In genomic region chr19:6057651-6058365, GRCh38 we compare ENCODE assay signal across 11 cellular contexts. TPM values are rescaled to one million over a fixed set of nuclear protein-coding genes. Genes with fewer than 3 reads are reported as not detected.
DNase-seq lines count a peak whose midpoint lies in the region; ATAC-seq, FAIRE-seq and TF ChIP-seq lines count a peak whose summit lies in the region.
"Had no signal": no experiment of that assay in that cellular context is flagged by ENCODE, and none has a peak within 500 bp of the region (broad histone marks: within the 10 kb centered on the region; RNA-seq: fewer than 3 reads in every experiment).

No MANE protein-coding gene starts in this region.

- no peak overlapping the region for H3K23ac ChIP-seq in trophoblast cell (ENCODE audit: low read length)

- peak in 1 of 2 experiments; percentile 63; a peak in 2 of 6 replicates for ATAC-seq in A549
- no peak for ATAC-seq in HG02623 (IDR thresholded peaks at IDR 0.05; ENCODE audit: unreplicated experiment)
- ATAC-seq: naive thymus-derived CD8-positive, alpha-beta T cell had no signal

- no peak overlapping the region for H2BK5ac ChIP-seq in trophoblast cell (ENCODE audit: low read depth, low read length, poor library complexity)

- H3K4me3 ChIP-seq in A549 (no peak overlapping the region), fibroblast of lung (replicated peaks in 1 of 4; ENCODE audit: control extremely low read depth in 1 of 4, insufficient read depth in 1 of 4, low read depth in 3 of 4, low read length in 4 of 4) (no peak overlapping the region), trophoblast cell (ENCODE audit: low read depth, low read length) (no peak overlapping the region)
- H3K4me3 ChIP-seq: HAP-1 had no signal

- no peak for DNase-seq in A549 (ENCODE audit: low read depth in 1 of 2, low spot score in 1 of 2)
- no peak for DNase-seq in RWPE1 (ENCODE audit: low spot score)
- DNase-seq in fibroblast of lung (ENCODE audit: low read depth in 2 of 2): no peak
- DNase-seq in trophoblast cell: no peak
- DNase-seq in HPDE6-E6E7 (ENCODE audit: extremely low spot score): no peak
- DNase-seq in H54 (ENCODE audit: insufficient read length, low spot score): no peak
- DNase-seq in NCI-H128 (lab: John Stamatoyannopoulos, UW; ENCODE audit: unreplicated experiment): no peak
- DNase-seq: activated naive CD8-positive, alpha-beta T cell treated with anti-CD3 and anti-CD28 coated beads, Interleukin-2, amount 10 ng/mL, durations not matched to agents 7 days and 5 days; naive thymus-derived CD8-positive, alpha-beta T cell had no signal

- TF ChIP-seq CTCF in A549 (IDR thresholded peaks at IDR 0.05) (no peak), RWPE1 (conservative IDR thresholded peaks at IDR 0.05; ENCODE audit: low read depth) (no peak; the same call in 1 of the 2 replicates), fibroblast of lung (conservative IDR thresholded peaks at IDR 0.05 in 1 of 2, IDR thresholded peaks at IDR 0.05 in 1 of 2; ENCODE audit: low read depth in 1 of 2, low read length in 2 of 2) (no peak)

- H3K18ac ChIP-seq in trophoblast cell (ENCODE audit: low read length): peak overlapping the region; percentile 46

- H3K9ac ChIP-seq in fibroblast of lung (ENCODE audit: insufficient read depth, low read length) (peak overlapping the region; percentile 16), trophoblast cell (ENCODE audit: low read length) (no peak overlapping the region)

- H3K79me2 ChIP-seq in fibroblast of lung (ENCODE audit: control insufficient read depth, insufficient read depth, low read length) (no peaks in the 10 kb centered on the region), trophoblast cell (ENCODE audit: control insufficient read depth, insufficient read depth, low read length, poor library complexity) (no peaks in the 10 kb centered on the region)

- H3K9me3 ChIP-seq in A549 (no peaks in the 10 kb centered on the region), fibroblast of lung (ENCODE audit: control insufficient read depth, insufficient read depth, low read depth, low read length) (no peaks in the 10 kb centered on the region), trophoblast cell (ENCODE audit: insufficient read depth, low read depth, low read length) (peaks cover 4% of the 10 kb centered on the region)
- H3K9me3 ChIP-seq: HAP-1 had no signal

- H3K4me2 ChIP-seq in A549 (peak overlapping the region; percentile 60), fibroblast of lung (ENCODE audit: extremely low read depth, insufficient read depth, low read length) (peak overlapping the region; percentile 28), trophoblast cell (ENCODE audit: low read length) (no peak overlapping the region)

- no peak for FAIRE-seq in A549 (lab: Jason Lieb, UNC)
- FAIRE-seq in H54 (lab: Jason Lieb, UNC): no peak

- peak overlapping the region; percentile 44 to 75 for H3K27ac ChIP-seq in A549
- peak overlapping the region; percentile 100 for H3K27ac ChIP-seq in RWPE1
- H3K27ac ChIP-seq in fibroblast of lung (ENCODE audit: insufficient read depth, low read length): peak overlapping the region; percentile 97
- no peak overlapping the region for H3K27ac ChIP-seq in trophoblast cell (ENCODE audit: low read depth, low read length)

- H3K27me3 ChIP-seq in fibroblast of lung (ENCODE audit: control insufficient read depth, insufficient read depth, low read length) (no peaks in the 10 kb centered on the region), trophoblast cell (ENCODE audit: insufficient read depth, low read length) (no peaks in the 10 kb centered on the region)

- TF ChIP-seq POLR2A in A549 (IDR thresholded peaks at IDR 0.05; ENCODE audit: low read length) (no peak), H54 (IDR thresholded peaks at IDR 0.05; ENCODE audit: low read depth, low read length) (no peak)

- no peak for TF ChIP-seq RAD21 in A549 (conservative IDR thresholded peaks at IDR 0.05 in 1 of 2, IDR thresholded peaks at IDR 0.05 in 1 of 2)

- H3K36me3 ChIP-seq in fibroblast of lung (ENCODE audit: control insufficient read depth, insufficient read depth, low read length) (no peaks in the 10 kb centered on the region), trophoblast cell (ENCODE audit: control insufficient read depth in 1 of 2, insufficient read depth in 2 of 2, low read length in 2 of 2) (no peaks in the 10 kb centered on the region)
- H3K36me3 ChIP-seq: HAP-1 had no signal

- H2AFZ ChIP-seq in fibroblast of lung (ENCODE audit: low read length) (no peak overlapping the region), trophoblast cell (ENCODE audit: insufficient read depth, low read length, poor library complexity) (no peak overlapping the region)

- no peak overlapping the region for H4K12ac ChIP-seq in trophoblast cell (ENCODE audit: low read depth, low read length)

- no peak overlapping the region for H2AK5ac ChIP-seq in trophoblast cell (ENCODE audit: low read length)

- no peak overlapping the region for H3K14ac ChIP-seq in trophoblast cell (ENCODE audit: low read length)

- H3K4ac ChIP-seq in trophoblast cell (ENCODE audit: low read depth, low read length): no peak overlapping the region

- CTCF ChIA-PET in A549 (lab: Yijun Ruan, JAX): interaction anchor here (1.5 to 2.3 kb wide), 3 partner anchors 9 to 68 kb away, joined by 3 to 13 read pairs (median 6); no protein-coding TSS in a partner anchor
- CTCF ChIA-PET in RWPE1 (lab: Yijun Ruan, JAX): interaction anchor here (0.6 to 2.4 kb wide), 7 partner anchors 9 to 1751 kb away, joined by 3 to 15 read pairs (median 3); no protein-coding TSS in a partner anchor

- peaks cover 38% of the 10 kb centered on the region for H3K4me1 ChIP-seq in A549
- H3K4me1 ChIP-seq in fibroblast of lung (ENCODE audit: control insufficient read depth, extremely low read depth, insufficient read depth, low read length): peaks cover 21% of the 10 kb centered on the region
- peaks cover 16 to 27% of the 10 kb centered on the region in 2 experiments for H3K4me1 ChIP-seq in trophoblast cell (ENCODE audit: control insufficient read depth in 1 of 2, insufficient read depth in 2 of 2, low read length in 2 of 2)

- WGBS in A549 (ENCODE audit: missing lambda C conversion rate): 91% methylated on average over 13 of the region's 13 CpGs
- no CpG with 5 or more reads among the region's 13 CpGs for WGBS in trophoblast cell (ENCODE audit: extremely low coverage, insufficient coverage, insufficient read length)

- H4K91ac ChIP-seq in trophoblast cell (ENCODE audit: low read depth, low read length): peak overlapping the region; percentile 8

- H3K79me1 ChIP-seq in trophoblast cell (ENCODE audit: low read length): peaks cover 7% of the 10 kb centered on the region

- no peak overlapping the region for H2BK12ac ChIP-seq in trophoblast cell (ENCODE audit: low read length)

- H4K20me1 ChIP-seq in fibroblast of lung (ENCODE audit: control insufficient read depth, extremely low read depth, insufficient read depth, low read length): no peaks in the 10 kb centered on the region

- no peak overlapping the region for H4K8ac ChIP-seq in trophoblast cell (ENCODE audit: low read depth, low read length)

- POLR2A ChIA-PET in A549 (lab: Yijun Ruan, JAX): interaction anchor here (0.8 to 1.5 kb wide), 4 partner anchors 9 to 1042 kb away, joined by 3 to 8 read pairs (median 5); no protein-coding TSS in a partner anchor
- POLR2A ChIA-PET in RWPE1 (lab: Yijun Ruan, JAX; ENCODE audit: low non-redundant PET): interaction anchor here (1.4 kb wide), 1 partner anchor 19 kb away, joined by 4 read pairs; no protein-coding TSS in a partner anchor

- TF ChIP-seq EP300 in A549 (IDR thresholded peaks at IDR 0.05): no peak

- H2BK120ac ChIP-seq in trophoblast cell (ENCODE audit: insufficient read depth, low read length, poor library complexity): no peak overlapping the region

TF ChIP-seq in A549, 52 proteins besides CTCF, POLR2A, EP300 and RAD21:
- TF ChIP-seq KDM5A (IDR thresholded peaks at IDR 0.05) (no peak), JUNB (IDR thresholded peaks at IDR 0.05) (no peak), CEBPB (IDR thresholded peaks at IDR 0.05) (no peak), BHLHE40 (IDR thresholded peaks at IDR 0.05; ENCODE audit: low read depth, low read length) (no peak), HOXB13 (CRISPR knock-in tag; IDR thresholded peaks at IDR 0.05; ENCODE audit: low read depth) (no peak)

RNA-seq across cellular contexts. Expression of gene RFX2, which starts 52.5 kb away (rescaled TPM):
- polyA plus RNA-seq in A549 (2011; rRNA removed) (3.9 and 4.0 TPM in 2 replicates), A549 (2017; fragmentation: RNase III; extraction: RNeasy Plus Mini Kit Qiagen cat#74134 plus additional on column Dnase treatment) (3.7 to 4.9 TPM (median 4.3 TPM) in 3 replicates), fibroblast of lung (2.5 and 4.4 TPM in 2 replicates)
- polyA plus RNA-seq in A549 (2012; cell fraction: cytosol; rRNA removed): 6.9 and 8.4 TPM in 2 replicates
- 14.7 and 16.9 TPM in 2 replicates for polyA plus RNA-seq in A549 (2012; cell fraction: nucleus; rRNA removed)
- polyA minus RNA-seq in A549 (2011; rRNA and poly(A)+ RNA removed): 9.3 and 14.3 TPM in 2 replicates
- 5.9 and 9.6 TPM in 2 replicates for total RNA-seq in fibroblast of lung
- polyA plus RNA-seq in fibroblast of lung (2012): 3.6 and 4.7 TPM in 2 replicates
- polyA minus RNA-seq in fibroblast of lung (ENCODE audit: low replicate concordance): 21.3 and 23.8 TPM in 2 replicates
- polyA plus RNA-seq in trophoblast cell (2013): 2.4 and 2.9 TPM in 2 replicates
